20 cellular contexts compared by ENCODE assay signal in genomic region chr4:3189459-3189858, GRCh38.
"Had no signal": no experiment of that assay in that cellular context is flagged by ENCODE, and none has a peak within 500 bp of the region (broad histone marks: within the 10 kb centered on the region; RNA-seq: fewer than 3 reads in every experiment).

No MANE protein-coding gene starts in this region.

- H3K9me3 Mint-ChIP-seq: activated B cell treated with CpG ODN at 0.5 μM for 24 hours; activated naive CD8-positive, alpha-beta T cell treated with anti-CD3 and anti-CD28 coated beads for 36 hours; nephron had no signal

- H3K27ac Mint-ChIP-seq: activated B cell treated with CpG ODN at 0.5 μM for 24 hours; activated naive CD8-positive, alpha-beta T cell treated with anti-CD3 and anti-CD28 coated beads for 36 hours; nephron had no signal

- FAIRE-seq: astrocyte, urothelium cell line had no signal

- ATAC-seq: gastrocnemius medialis, left ventricle myocardium superior had no signal

- H3K4me1 Mint-ChIP-seq: activated B cell treated with CpG ODN at 0.5 μM for 24 hours, nephron had no signal

- DNase-seq: activated B cell treated with CpG ODN at 0.5 μM for 24 hours; activated CD4-positive, alpha-beta T cell treated with anti-CD3 and anti-CD28 coated beads, Interleukin-2, amount 50 U/mL, for 1 hour; activated naive CD8-positive, alpha-beta T cell treated with anti-CD3 and anti-CD28 coated beads for 36 hours; colonic mucosa; dorsolateral prefrontal cortex; esophagus squamous epithelium; gastrocnemius medialis; hippocampal formation; left ventricle myocardium superior; mammary epithelial cell; midbrain; ovary; spleen; stimulated activated CD4-positive, alpha-beta T cell treated with anti-CD3 and anti-CD28 coated beads, Interleukin-4, amount 100 ng/mL, for 1 hour; stomach; T1000; transverse colon had no signal

- H3K4me3 Mint-ChIP-seq: activated B cell treated with CpG ODN at 0.5 μM for 24 hours; activated naive CD8-positive, alpha-beta T cell treated with anti-CD3 and anti-CD28 coated beads for 36 hours; nephron had no signal

- H3K27me3 Mint-ChIP-seq: activated B cell treated with CpG ODN at 0.5 μM for 24 hours; activated naive CD8-positive, alpha-beta T cell treated with anti-CD3 and anti-CD28 coated beads for 36 hours had no signal
